1 cellular context compared by ENCODE assay signal in genomic region chr6:122400467-122401089, GRCh38.
A peak's percentile ranks its signal among the peaks of the same experiment; 100 is the strongest.
TF ChIP-seq lines count a peak whose summit lies in the region.

No MANE protein-coding gene starts in this region.

TF ChIP-seq in K562, 482 proteins besides CTCF, POLR2A, EP300 and RAD21 (continued from another document):
- TF ChIP-seq, protein P1, sequence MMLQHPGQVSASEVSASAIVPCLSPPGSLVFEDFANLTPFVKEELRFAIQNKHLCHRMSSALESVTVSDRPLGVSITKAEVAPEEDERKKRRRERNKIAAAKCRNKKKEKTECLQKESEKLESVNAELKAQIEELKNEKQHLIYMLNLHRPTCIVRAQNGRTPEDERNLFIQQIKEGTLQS (IDR thresholded peaks at IDR 0.05), result no peak
- TF ChIP-seq, protein P1 (CRISPR knock-in tag; conservative IDR thresholded peaks at IDR 0.05), result no peak
- TF ChIP-seq BRD4 (IDR thresholded peaks at IDR 0.05) (no peak), MECOM (CRISPR knock-in tag; IDR thresholded peaks at IDR 0.05) (peak; percentile 42; the same call in 1 of the 2 replicates), FOSL1 (tag; conservative IDR thresholded peaks at IDR 0.05) (no peak), SREBF2 (CRISPR knock-in tag; IDR thresholded peaks at IDR 0.05) (no peak), MEF2D (tag; conservative IDR thresholded peaks at IDR 0.05; ENCODE audit: low read depth) (no peak), SMAD3 (CRISPR knock-in tag; conservative IDR thresholded peaks at IDR 0.05) (no peak), ZNF274 (IDR thresholded peaks at IDR 0.05; ENCODE audit: borderline replicate concordance, low read depth, low read length) (no peak), ZNF124 (CRISPR knock-in tag; IDR thresholded peaks at IDR 0.05) (no peak), NR4A1 (CRISPR knock-in tag; IDR thresholded peaks at IDR 0.05) (no peak), NR4A1 (tag; IDR thresholded peaks at IDR 0.05) (no peak), GABPB2 (CRISPR knock-in tag; conservative IDR thresholded peaks at IDR 0.05) (no peak), TAF15 (IDR thresholded peaks at IDR 0.05; ENCODE audit: low read depth, low read length) (no peak), CREB1 (IDR thresholded peaks at IDR 0.05) (no peak), CREB1 (CRISPR knock-in tag; IDR thresholded peaks at IDR 0.05) (no peak), FOXA3 (CRISPR knock-in tag; conservative IDR thresholded peaks at IDR 0.05 in 1 of 2, IDR thresholded peaks at IDR 0.05 in 1 of 2) (no peak), MTA2 (IDR thresholded peaks at IDR 0.05; ENCODE audit: low read depth) (no peak), FOXM1 (IDR thresholded peaks at IDR 0.05; ENCODE audit: low read depth) (no peak), FOXM1 (CRISPR knock-in tag; IDR thresholded peaks at IDR 0.05; ENCODE audit: low read depth) (no peak), MXI1 (IDR thresholded peaks at IDR 0.05; ENCODE audit: low read depth, low read length) (no peak), FUS (optimal IDR thresholded peaks at IDR 0.05; ENCODE audit: low read depth, low read length) (no peak), SP1 (CRISPR knock-in tag; IDR thresholded peaks at IDR 0.05) (no peak)
- TF ChIP-seq, protein P2, sequence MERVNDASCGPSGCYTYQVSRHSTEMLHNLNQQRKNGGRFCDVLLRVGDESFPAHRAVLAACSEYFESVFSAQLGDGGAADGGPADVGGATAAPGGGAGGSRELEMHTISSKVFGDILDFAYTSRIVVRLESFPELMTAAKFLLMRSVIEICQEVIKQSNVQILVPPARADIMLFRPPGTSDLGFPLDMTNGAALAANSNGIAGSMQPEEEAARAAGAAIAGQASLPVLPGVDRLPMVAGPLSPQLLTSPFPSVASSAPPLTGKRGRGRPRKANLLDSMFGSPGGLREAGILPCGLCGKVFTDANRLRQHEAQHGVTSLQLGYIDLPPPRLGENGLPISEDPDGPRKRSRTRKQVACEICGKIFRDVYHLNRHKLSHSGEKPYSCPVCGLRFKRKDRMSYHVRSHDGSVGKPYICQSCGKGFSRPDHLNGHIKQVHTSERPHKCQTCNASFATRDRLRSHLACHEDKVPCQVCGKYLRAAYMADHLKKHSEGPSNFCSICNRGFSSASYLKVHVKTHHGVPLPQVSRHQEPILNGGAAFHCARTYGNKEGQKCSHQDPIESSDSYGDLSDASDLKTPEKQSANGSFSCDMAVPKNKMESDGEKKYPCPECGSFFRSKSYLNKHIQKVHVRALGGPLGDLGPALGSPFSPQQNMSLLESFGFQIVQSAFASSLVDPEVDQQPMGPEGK (CRISPR knock-in tag; IDR thresholded peaks at IDR 0.05; ENCODE audit: borderline replicate concordance), result no peak
